In the genomic region with DNA sequence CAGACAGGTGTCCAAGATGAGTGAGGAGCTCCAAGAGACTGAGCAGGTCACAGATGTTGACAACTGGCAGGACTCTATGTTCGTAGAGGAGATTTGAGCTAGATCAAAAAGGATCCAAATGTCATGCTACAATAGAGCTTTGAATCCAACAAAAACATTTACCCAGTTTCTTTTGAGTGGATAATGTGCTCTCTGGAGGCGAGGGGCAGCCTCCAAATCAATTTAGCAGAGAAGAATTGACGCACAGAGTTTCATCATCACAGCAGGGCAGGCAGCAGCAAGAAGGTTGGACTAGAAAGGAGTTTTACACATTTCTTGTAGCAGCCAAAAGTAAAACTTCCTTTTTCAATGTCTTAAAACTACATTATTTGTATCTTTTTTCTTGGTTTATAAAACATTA, we compare ENCODE assay signal across 1 cellular context.
TF ChIP-seq lines count a peak whose summit lies in the region.

No MANE protein-coding gene starts in this region.

TF ChIP-seq in GM23338, 12 proteins besides CTCF, POLR2A, EP300 and RAD21:
- TF ChIP-seq, protein P1, sequence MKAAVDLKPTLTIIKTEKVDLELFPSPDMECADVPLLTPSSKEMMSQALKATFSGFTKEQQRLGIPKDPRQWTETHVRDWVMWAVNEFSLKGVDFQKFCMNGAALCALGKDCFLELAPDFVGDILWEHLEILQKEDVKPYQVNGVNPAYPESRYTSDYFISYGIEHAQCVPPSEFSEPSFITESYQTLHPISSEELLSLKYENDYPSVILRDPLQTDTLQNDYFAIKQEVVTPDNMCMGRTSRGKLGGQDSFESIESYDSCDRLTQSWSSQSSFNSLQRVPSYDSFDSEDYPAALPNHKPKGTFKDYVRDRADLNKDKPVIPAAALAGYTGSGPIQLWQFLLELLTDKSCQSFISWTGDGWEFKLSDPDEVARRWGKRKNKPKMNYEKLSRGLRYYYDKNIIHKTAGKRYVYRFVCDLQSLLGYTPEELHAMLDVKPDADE (IDR thresholded peaks at IDR 0.05) = no peak
- TF ChIP-seq STAT1 (IDR thresholded peaks at IDR 0.05; ENCODE audit: unreplicated experiment) (no peak), EZH2phosphoT487 (IDR thresholded peaks at IDR 0.05; ENCODE audit: unreplicated experiment) (no peak), JUNB (IDR thresholded peaks at IDR 0.05; ENCODE audit: unreplicated experiment) (no peak), NANOG (IDR thresholded peaks at IDR 0.05; ENCODE audit: borderline replicate concordance) (no peak), EZH2 (IDR thresholded peaks at IDR 0.05; ENCODE audit: low read depth, unreplicated experiment) (no peak), POLR2AphosphoS5 (IDR thresholded peaks at IDR 0.05; ENCODE audit: low read depth) (no peak), ZNF114 (CRISPR knock-in tag; IDR thresholded peaks at IDR 0.05) (no peak), CREB1 (CRISPR knock-in tag; IDR thresholded peaks at IDR 0.05; ENCODE audit: low read depth) (no peak)
- TF ChIP-seq, protein P2, sequence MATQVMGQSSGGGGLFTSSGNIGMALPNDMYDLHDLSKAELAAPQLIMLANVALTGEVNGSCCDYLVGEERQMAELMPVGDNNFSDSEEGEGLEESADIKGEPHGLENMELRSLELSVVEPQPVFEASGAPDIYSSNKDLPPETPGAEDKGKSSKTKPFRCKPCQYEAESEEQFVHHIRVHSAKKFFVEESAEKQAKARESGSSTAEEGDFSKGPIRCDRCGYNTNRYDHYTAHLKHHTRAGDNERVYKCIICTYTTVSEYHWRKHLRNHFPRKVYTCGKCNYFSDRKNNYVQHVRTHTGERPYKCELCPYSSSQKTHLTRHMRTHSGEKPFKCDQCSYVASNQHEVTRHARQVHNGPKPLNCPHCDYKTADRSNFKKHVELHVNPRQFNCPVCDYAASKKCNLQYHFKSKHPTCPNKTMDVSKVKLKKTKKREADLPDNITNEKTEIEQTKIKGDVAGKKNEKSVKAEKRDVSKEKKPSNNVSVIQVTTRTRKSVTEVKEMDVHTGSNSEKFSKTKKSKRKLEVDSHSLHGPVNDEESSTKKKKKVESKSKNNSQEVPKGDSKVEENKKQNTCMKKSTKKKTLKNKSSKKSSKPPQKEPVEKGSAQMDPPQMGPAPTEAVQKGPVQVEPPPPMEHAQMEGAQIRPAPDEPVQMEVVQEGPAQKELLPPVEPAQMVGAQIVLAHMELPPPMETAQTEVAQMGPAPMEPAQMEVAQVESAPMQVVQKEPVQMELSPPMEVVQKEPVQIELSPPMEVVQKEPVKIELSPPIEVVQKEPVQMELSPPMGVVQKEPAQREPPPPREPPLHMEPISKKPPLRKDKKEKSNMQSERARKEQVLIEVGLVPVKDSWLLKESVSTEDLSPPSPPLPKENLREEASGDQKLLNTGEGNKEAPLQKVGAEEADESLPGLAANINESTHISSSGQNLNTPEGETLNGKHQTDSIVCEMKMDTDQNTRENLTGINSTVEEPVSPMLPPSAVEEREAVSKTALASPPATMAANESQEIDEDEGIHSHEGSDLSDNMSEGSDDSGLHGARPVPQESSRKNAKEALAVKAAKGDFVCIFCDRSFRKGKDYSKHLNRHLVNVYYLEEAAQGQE (IDR thresholded peaks at IDR 0.05; ENCODE audit: unreplicated experiment) = no peak
- TF ChIP-seq, protein P3, sequence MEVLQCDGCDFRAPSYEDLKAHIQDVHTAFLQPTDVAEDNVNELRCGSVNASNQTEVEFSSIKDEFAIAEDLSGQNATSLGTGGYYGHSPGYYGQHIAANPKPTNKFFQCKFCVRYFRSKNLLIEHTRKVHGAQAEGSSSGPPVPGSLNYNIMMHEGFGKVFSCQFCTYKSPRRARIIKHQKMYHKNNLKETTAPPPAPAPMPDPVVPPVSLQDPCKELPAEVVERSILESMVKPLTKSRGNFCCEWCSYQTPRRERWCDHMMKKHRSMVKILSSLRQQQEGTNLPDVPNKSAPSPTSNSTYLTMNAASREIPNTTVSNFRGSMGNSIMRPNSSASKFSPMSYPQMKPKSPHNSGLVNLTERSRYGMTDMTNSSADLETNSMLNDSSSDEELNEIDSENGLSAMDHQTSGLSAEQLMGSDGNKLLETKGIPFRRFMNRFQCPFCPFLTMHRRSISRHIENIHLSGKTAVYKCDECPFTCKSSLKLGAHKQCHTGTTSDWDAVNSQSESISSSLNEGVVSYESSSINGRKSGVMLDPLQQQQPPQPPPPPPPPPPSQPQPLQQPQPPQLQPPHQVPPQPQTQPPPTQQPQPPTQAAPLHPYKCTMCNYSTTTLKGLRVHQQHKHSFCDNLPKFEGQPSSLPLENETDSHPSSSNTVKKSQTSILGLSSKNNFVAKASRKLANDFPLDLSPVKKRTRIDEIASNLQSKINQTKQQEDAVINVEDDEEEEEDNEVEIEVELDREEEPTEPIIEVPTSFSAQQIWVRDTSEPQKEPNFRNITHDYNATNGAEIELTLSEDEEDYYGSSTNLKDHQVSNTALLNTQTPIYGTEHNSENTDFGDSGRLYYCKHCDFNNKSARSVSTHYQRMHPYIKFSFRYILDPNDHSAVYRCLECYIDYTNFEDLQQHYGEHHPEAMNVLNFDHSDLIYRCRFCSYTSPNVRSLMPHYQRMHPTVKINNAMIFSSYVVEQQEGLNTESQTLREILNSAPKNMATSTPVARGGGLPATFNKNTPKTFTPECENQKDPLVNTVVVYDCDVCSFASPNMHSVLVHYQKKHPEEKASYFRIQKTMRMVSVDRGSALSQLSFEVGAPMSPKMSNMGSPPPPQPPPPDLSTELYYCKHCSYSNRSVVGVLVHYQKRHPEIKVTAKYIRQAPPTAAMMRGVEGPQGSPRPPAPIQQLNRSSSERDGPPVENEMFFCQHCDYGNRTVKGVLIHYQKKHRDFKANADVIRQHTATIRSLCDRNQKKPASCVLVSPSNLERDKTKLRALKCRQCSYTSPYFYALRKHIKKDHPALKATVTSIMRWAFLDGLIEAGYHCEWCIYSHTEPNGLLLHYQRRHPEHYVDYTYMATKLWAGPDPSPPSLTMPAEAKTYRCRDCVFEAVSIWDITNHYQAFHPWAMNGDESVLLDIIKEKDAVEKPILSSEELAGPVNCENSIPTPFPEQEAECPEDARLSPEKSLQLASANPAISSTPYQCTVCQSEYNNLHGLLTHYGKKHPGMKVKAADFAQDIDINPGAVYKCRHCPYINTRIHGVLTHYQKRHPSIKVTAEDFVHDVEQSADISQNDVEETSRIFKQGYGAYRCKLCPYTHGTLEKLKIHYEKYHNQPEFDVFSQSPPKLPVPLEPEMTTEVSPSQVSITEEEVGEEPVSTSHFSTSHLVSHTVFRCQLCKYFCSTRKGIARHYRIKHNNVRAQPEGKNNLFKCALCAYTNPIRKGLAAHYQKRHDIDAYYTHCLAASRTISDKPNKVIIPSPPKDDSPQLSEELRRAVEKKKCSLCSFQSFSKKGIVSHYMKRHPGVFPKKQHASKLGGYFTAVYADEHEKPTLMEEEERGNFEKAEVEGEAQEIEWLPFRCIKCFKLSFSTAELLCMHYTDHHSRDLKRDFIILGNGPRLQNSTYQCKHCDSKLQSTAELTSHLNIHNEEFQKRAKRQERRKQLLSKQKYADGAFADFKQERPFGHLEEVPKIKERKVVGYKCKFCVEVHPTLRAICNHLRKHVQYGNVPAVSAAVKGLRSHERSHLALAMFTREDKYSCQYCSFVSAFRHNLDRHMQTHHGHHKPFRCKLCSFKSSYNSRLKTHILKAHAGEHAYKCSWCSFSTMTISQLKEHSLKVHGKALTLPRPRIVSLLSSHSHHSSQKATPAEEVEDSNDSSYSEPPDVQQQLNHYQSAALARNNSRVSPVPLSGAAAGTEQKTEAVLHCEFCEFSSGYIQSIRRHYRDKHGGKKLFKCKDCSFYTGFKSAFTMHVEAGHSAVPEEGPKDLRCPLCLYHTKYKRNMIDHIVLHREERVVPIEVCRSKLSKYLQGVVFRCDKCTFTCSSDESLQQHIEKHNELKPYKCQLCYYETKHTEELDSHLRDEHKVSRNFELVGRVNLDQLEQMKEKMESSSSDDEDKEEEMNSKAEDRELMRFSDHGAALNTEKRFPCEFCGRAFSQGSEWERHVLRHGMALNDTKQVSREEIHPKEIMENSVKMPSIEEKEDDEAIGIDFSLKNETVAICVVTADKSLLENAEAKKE (CRISPR knock-in tag; IDR thresholded peaks at IDR 0.05) = no peak
